Comparison of ENCODE assay signal across 14 cellular contexts in the genomic region with DNA sequence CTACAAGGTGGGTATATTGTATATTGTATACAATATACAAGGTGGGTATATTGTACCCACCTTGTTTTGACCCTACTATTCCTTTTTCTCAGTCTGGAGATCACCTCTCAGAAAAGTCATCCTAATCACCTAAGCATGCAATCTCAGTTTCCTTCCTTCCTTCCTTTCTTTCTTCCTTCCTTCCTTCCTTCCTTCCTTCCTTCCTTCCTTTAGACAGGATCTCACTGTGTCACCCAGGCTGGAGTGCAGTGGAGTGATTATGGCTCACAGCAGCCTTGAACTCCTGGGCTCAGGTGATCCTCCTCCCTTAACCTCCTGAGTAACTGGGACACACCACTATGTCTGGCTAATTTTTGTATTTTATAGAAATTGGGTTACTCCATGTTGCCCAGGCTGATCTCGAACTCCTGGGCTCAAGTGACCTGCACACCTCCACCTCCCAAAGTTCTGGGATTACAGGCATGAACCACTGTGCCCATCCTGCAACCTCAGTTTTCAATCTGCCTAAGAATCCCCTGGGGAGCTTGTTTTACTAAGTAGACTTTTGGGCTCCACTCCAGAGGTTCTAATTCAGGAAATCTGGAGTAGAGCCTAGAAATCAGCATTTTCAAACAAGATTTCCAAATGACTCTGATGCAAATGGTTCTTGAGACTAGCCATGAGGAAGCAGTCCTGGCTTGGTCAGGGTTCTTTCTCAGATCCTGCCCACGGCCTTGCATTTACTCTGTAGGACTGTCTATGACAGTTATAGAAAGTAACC. TPM values are rescaled to one million over a fixed set of nuclear protein-coding genes. Genes with fewer than 3 reads are reported as not detected.
"Had no signal": no experiment of that assay in that cellular context is flagged by ENCODE, and none has a peak within 500 bp of the region (broad histone marks: within the 10 kb centered on the region; RNA-seq: fewer than 3 reads in every experiment).

No MANE protein-coding gene starts in this region.

- DNase-seq: activated CD4-positive, alpha-beta T cell treated with anti-CD3 and anti-CD28 coated beads for 1 hour; activated CD4-positive, alpha-beta T cell treated with anti-CD3 and anti-CD28 coated beads, Interleukin-2, amount 50 U/mL, for 48 hours; activated naive CD4-positive, alpha-beta T cell treated with anti-CD3 and anti-CD28 coated beads, Interleukin-2, amount 10 ng/mL, durations not matched to agents 7 days and 5 days; dorsolateral prefrontal cortex; hippocampal formation; ovary; T-cell; T1000 had no signal

- H3K4me3 ChIP-seq: ovary had no signal

- H3K36me3 ChIP-seq: ovary had no signal

- H3K27ac ChIP-seq: VCaP had no signal

- H3K9me3 ChIP-seq: ovary had no signal

- H3K27ac Mint-ChIP-seq: activated naive CD4-positive, alpha-beta T cell treated with anti-CD3 and anti-CD28 coated beads, Interleukin-2, amount 10 ng/mL, durations not matched to agents 7 days and 5 days; activated T-helper 17 cell treated with anti-CD3 and anti-CD28 coated beads, Interleukin-2, amount 50 U/mL, for 72 hours; stimulated activated effector memory CD8-positive, alpha-beta T cell treated with anti-CD3 and anti-CD28 coated beads, Interleukin-12 subunit alpha, Interleukin-12 subunit beta, amount 100 ng/mL, for 72 hours; T-cell had no signal

- H3K9me3 Mint-ChIP-seq: activated naive CD4-positive, alpha-beta T cell treated with anti-CD3 and anti-CD28 coated beads, Interleukin-2, amount 10 ng/mL, durations not matched to agents 7 days and 5 days; activated T-helper 17 cell treated with anti-CD3 and anti-CD28 coated beads, Interleukin-2, amount 50 U/mL, for 72 hours; endodermal cell; stimulated activated effector memory CD8-positive, alpha-beta T cell treated with anti-CD3 and anti-CD28 coated beads, Interleukin-12 subunit alpha, Interleukin-12 subunit beta, amount 100 ng/mL, for 72 hours; T-cell had no signal

- H3K4me3 Mint-ChIP-seq: activated naive CD4-positive, alpha-beta T cell treated with anti-CD3 and anti-CD28 coated beads, Interleukin-2, amount 10 ng/mL, durations not matched to agents 7 days and 5 days; activated T-helper 17 cell treated with anti-CD3 and anti-CD28 coated beads, Interleukin-2, amount 50 U/mL, for 72 hours; stimulated activated effector memory CD8-positive, alpha-beta T cell treated with anti-CD3 and anti-CD28 coated beads, Interleukin-12 subunit alpha, Interleukin-12 subunit beta, amount 100 ng/mL, for 72 hours had no signal

- H3K36me3 Mint-ChIP-seq: activated naive CD4-positive, alpha-beta T cell treated with anti-CD3 and anti-CD28 coated beads, Interleukin-2, amount 10 ng/mL, durations not matched to agents 7 days and 5 days; stimulated activated effector memory CD8-positive, alpha-beta T cell treated with anti-CD3 and anti-CD28 coated beads, Interleukin-12 subunit alpha, Interleukin-12 subunit beta, amount 100 ng/mL, for 72 hours; T-cell had no signal

- H3K27me3 ChIP-seq: ovary had no signal

- ATAC-seq: left lobe of liver, sciatic nerve, T-cell had no signal

RNA-seq across cellular contexts. Expression of gene KCNE3, which starts 1.4 kb away (rescaled TPM):
- total RNA-seq: activated T-helper 17 cell treated with anti-CD3 and anti-CD28 coated beads, Interleukin-2, amount 50 U/mL, for 72 hours had no signal
